In genomic region chr17:35825206-35825605, GRCh38 we compare ENCODE assay signal across 24 cellular contexts. TPM values are rescaled to one million over a fixed set of nuclear protein-coding genes. Genes with fewer than 3 reads are reported as not detected.
DNase-seq lines count a peak whose midpoint lies in the region; ATAC-seq, FAIRE-seq and TF ChIP-seq lines count a peak whose summit lies in the region.
"Had no signal": no experiment of that assay in that cellular context is flagged by ENCODE, and none has a peak within 500 bp of the region (broad histone marks: within the 10 kb centered on the region; RNA-seq: fewer than 3 reads in every experiment).

No MANE protein-coding gene starts in this region.

- no peak for ATAC-seq in activated T-cell treated with anti-CD3 and anti-CD28 coated beads, Interleukin-2, amount 50 U/mL, for 72 hours (replicated peaks in 1 of 2)
- ATAC-seq in left ventricle myocardium superior = peak; percentile 64
- ATAC-seq: GM23338, HCT116 had no signal

- no peaks in the 10 kb centered on the region for H3K9me3 Mint-ChIP-seq in activated T-cell treated with anti-CD3 and anti-CD28 coated beads, Interleukin-2, amount 50 U/mL, for 72 hours
- no peaks in the 10 kb centered on the region for H3K9me3 Mint-ChIP-seq in endothelial cell (ENCODE audit: unreplicated experiment)
- H3K9me3 Mint-ChIP-seq: CD4-positive, CD25-positive, alpha-beta regulatory T cell; CD8-positive, alpha-beta memory T cell; GM23338; H9; HFFc6 had no signal

- no peaks in the 10 kb centered on the region for H3K27me3 Mint-ChIP-seq in activated T-cell treated with anti-CD3 and anti-CD28 coated beads, Interleukin-2, amount 50 U/mL, for 72 hours (ENCODE audit: low read depth)
- H3K27me3 Mint-ChIP-seq in endothelial cell (ENCODE audit: unreplicated experiment) = peaks cover 1% of the 10 kb centered on the region
- H3K27me3 Mint-ChIP-seq: B cell; CD4-positive, CD25-positive, alpha-beta regulatory T cell; CD8-positive, alpha-beta memory T cell had no signal

- no peak overlapping the region for H3K4me3 Mint-ChIP-seq in activated T-cell treated with anti-CD3 and anti-CD28 coated beads, Interleukin-2, amount 50 U/mL, for 72 hours
- H3K4me3 Mint-ChIP-seq in endothelial cell (ENCODE audit: unreplicated experiment) = peak overlapping the region; percentile 67
- H3K4me3 Mint-ChIP-seq: B cell; CD4-positive, CD25-positive, alpha-beta regulatory T cell; CD8-positive, alpha-beta memory T cell; GM23338; H9; HFFc6 had no signal

- peaks cover 5 to 57% of the 10 kb centered on the region in 2 donors for H3K36me3 Mint-ChIP-seq in activated T-cell treated with anti-CD3 and anti-CD28 coated beads, Interleukin-2, amount 50 U/mL, for 72 hours (ENCODE audit: insufficient read depth in 2 of 2)
- H3K36me3 Mint-ChIP-seq in endothelial cell (ENCODE audit: low read depth, unreplicated experiment) = peaks cover 20% of the 10 kb centered on the region

- no peak for DNase-seq in activated T-cell treated with anti-CD3 and anti-CD28 coated beads, Interleukin-2, amount 50 U/mL, for 72 hours
- DNase-seq in activated T-cell treated with anti-CD3 and anti-CD28 coated beads for 4 hours (no peak), left ventricle myocardium superior (no peak), cardiac septum (ENCODE audit: low spot score) (no peak), endothelial cell (ENCODE audit: low spot score) (no peak), D721Med (ENCODE audit: insufficient read length, low spot score) (no peak), NCI-H82 (lab: John Stamatoyannopoulos, UW) (no peak), NCI-H2081 treated with DMSO at 0.1 percent for 48 hours (lab: John Stamatoyannopoulos, UW) (no peak)
- DNase-seq: CD4-positive, CD25-positive, alpha-beta regulatory T cell; CD8-positive, alpha-beta memory T cell; DMS53; DMS79 treated with DMSO at 0.1 percent for 48 hours; GF-D8; H9; HFFc6 had no signal

- intact Hi-C loops in left ventricle myocardium superior (cut with micrococcal nuclease) (no loop called here), cardiac septum (cut with DNase I) (no loop called here)

- no peaks in the 10 kb centered on the region for H3K4me1 Mint-ChIP-seq in activated T-cell treated with anti-CD3 and anti-CD28 coated beads, Interleukin-2, amount 50 U/mL, for 72 hours (ENCODE audit: low read depth)
- H3K4me1 Mint-ChIP-seq in endothelial cell (ENCODE audit: unreplicated experiment) = no peaks in the 10 kb centered on the region
- H3K4me1 Mint-ChIP-seq: B cell, GM23338, H9 had no signal

- TF ChIP-seq CTCF in endothelial cell (IDR thresholded peaks at IDR 0.05; ENCODE audit: unreplicated experiment) (no peak), D721Med (IDR thresholded peaks at IDR 0.05; ENCODE audit: insufficient read depth, missing control alignments) (no peak)

- no peak for FAIRE-seq in D721Med (lab: Jason Lieb, UNC)
- FAIRE-seq: A204.1, GM12892, GM19239 had no signal

- peak overlapping the region; percentile 44 for H3K27ac Mint-ChIP-seq in activated T-cell treated with anti-CD3 and anti-CD28 coated beads, Interleukin-2, amount 50 U/mL, for 72 hours
- H3K27ac Mint-ChIP-seq in endothelial cell (ENCODE audit: unreplicated experiment) = no peak overlapping the region
- H3K27ac Mint-ChIP-seq: B cell, GM23338, H9, HFFc6 had no signal

RNA-seq across cellular contexts. Expression of gene TAF15, which starts 15.9 kb away (rescaled TPM):
- 100 to 1,000 TPM; 310 to 312 TPM for total RNA-seq in activated T-cell treated with anti-CD3 and anti-CD28 coated beads, Interleukin-2, amount 50 U/mL, for 72 hours
- 110 TPM for total RNA-seq in left ventricle myocardium superior
- 140 TPM for total RNA-seq in cardiac septum
- 188 TPM for total RNA-seq in endothelial cell (ENCODE audit: unreplicated experiment)

RNA-seq across cellular contexts. Expression of gene MMP28, which starts 29.8 kb away (rescaled TPM):
- total RNA-seq in activated T-cell treated with anti-CD3 and anti-CD28 coated beads, Interleukin-2, amount 50 U/mL, for 72 hours = under 1 TPM in 1 of 2 donors, not detected in 1; 0.96 TPM
- 1.5 TPM for total RNA-seq in left ventricle myocardium superior
- 1.2 TPM for total RNA-seq in cardiac septum
- 10.6 TPM for total RNA-seq in endothelial cell (ENCODE audit: unreplicated experiment)
- total RNA-seq: CD4-positive, CD25-positive, alpha-beta regulatory T cell; CD8-positive, alpha-beta memory T cell; G401; GM23338; H9; HFFc6 had no signal

RNA-seq across cellular contexts. Expression of gene HEATR9, which starts 43.5 kb away (rescaled TPM):
- 1 to 10 TPM in 1 of 2 donors, under 1 TPM in 1; 0.46 to 1.8 TPM for total RNA-seq in activated T-cell treated with anti-CD3 and anti-CD28 coated beads, Interleukin-2, amount 50 U/mL, for 72 hours
- total RNA-seq in left ventricle myocardium superior = not detected
- total RNA-seq in cardiac septum = not detected
- not detected for total RNA-seq in endothelial cell (ENCODE audit: unreplicated experiment)
- total RNA-seq: B cell; CD4-positive, CD25-positive, alpha-beta regulatory T cell; Daoy; G401; GM23338; H4; H9; HFFc6 had no signal

RNA-seq across cellular contexts. Expression of gene CCL5, which starts 55.0 kb away (rescaled TPM):
- 100 to 1,000 TPM in 1 of 2 donors, 10 to 100 TPM in 1; 63.3 to 178 TPM for total RNA-seq in activated T-cell treated with anti-CD3 and anti-CD28 coated beads, Interleukin-2, amount 50 U/mL, for 72 hours
- total RNA-seq in left ventricle myocardium superior (4.2 TPM), cardiac septum (2.6 TPM), endothelial cell (ENCODE audit: unreplicated experiment) (not detected)
- total RNA-seq: G401, GM23338, H4, H9 had no signal
